1 cellular context compared by ENCODE assay signal in genomic region chr11:102316505-102316904, GRCh38.
TF ChIP-seq lines count a peak whose summit lies in the region.

No MANE protein-coding gene starts in this region.

TF ChIP-seq in SK-N-SH, 30 proteins besides CTCF, POLR2A, EP300 and RAD21 (continued from another document):
- TF ChIP-seq SMC3 (IDR thresholded peaks at IDR 0.05; ENCODE audit: low read depth, low read length) (no peak), FOXM1 (IDR thresholded peaks at IDR 0.05; ENCODE audit: low read depth) (no peak)
